1 cellular context compared by ENCODE assay signal in genomic region chr3:82067420-82067819, GRCh38.
TF ChIP-seq lines count a peak whose summit lies in the region.

No MANE protein-coding gene starts in this region.

TF ChIP-seq in GM23338, 12 proteins besides CTCF, POLR2A, EP300 and RAD21 (continued from another document):
- TF ChIP-seq, protein P1, sequence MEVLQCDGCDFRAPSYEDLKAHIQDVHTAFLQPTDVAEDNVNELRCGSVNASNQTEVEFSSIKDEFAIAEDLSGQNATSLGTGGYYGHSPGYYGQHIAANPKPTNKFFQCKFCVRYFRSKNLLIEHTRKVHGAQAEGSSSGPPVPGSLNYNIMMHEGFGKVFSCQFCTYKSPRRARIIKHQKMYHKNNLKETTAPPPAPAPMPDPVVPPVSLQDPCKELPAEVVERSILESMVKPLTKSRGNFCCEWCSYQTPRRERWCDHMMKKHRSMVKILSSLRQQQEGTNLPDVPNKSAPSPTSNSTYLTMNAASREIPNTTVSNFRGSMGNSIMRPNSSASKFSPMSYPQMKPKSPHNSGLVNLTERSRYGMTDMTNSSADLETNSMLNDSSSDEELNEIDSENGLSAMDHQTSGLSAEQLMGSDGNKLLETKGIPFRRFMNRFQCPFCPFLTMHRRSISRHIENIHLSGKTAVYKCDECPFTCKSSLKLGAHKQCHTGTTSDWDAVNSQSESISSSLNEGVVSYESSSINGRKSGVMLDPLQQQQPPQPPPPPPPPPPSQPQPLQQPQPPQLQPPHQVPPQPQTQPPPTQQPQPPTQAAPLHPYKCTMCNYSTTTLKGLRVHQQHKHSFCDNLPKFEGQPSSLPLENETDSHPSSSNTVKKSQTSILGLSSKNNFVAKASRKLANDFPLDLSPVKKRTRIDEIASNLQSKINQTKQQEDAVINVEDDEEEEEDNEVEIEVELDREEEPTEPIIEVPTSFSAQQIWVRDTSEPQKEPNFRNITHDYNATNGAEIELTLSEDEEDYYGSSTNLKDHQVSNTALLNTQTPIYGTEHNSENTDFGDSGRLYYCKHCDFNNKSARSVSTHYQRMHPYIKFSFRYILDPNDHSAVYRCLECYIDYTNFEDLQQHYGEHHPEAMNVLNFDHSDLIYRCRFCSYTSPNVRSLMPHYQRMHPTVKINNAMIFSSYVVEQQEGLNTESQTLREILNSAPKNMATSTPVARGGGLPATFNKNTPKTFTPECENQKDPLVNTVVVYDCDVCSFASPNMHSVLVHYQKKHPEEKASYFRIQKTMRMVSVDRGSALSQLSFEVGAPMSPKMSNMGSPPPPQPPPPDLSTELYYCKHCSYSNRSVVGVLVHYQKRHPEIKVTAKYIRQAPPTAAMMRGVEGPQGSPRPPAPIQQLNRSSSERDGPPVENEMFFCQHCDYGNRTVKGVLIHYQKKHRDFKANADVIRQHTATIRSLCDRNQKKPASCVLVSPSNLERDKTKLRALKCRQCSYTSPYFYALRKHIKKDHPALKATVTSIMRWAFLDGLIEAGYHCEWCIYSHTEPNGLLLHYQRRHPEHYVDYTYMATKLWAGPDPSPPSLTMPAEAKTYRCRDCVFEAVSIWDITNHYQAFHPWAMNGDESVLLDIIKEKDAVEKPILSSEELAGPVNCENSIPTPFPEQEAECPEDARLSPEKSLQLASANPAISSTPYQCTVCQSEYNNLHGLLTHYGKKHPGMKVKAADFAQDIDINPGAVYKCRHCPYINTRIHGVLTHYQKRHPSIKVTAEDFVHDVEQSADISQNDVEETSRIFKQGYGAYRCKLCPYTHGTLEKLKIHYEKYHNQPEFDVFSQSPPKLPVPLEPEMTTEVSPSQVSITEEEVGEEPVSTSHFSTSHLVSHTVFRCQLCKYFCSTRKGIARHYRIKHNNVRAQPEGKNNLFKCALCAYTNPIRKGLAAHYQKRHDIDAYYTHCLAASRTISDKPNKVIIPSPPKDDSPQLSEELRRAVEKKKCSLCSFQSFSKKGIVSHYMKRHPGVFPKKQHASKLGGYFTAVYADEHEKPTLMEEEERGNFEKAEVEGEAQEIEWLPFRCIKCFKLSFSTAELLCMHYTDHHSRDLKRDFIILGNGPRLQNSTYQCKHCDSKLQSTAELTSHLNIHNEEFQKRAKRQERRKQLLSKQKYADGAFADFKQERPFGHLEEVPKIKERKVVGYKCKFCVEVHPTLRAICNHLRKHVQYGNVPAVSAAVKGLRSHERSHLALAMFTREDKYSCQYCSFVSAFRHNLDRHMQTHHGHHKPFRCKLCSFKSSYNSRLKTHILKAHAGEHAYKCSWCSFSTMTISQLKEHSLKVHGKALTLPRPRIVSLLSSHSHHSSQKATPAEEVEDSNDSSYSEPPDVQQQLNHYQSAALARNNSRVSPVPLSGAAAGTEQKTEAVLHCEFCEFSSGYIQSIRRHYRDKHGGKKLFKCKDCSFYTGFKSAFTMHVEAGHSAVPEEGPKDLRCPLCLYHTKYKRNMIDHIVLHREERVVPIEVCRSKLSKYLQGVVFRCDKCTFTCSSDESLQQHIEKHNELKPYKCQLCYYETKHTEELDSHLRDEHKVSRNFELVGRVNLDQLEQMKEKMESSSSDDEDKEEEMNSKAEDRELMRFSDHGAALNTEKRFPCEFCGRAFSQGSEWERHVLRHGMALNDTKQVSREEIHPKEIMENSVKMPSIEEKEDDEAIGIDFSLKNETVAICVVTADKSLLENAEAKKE (CRISPR knock-in tag; IDR thresholded peaks at IDR 0.05), result no peak
- TF ChIP-seq REST (IDR thresholded peaks at IDR 0.05; ENCODE audit: unreplicated experiment), result no peak
- no peak for TF ChIP-seq ZNF331 (CRISPR knock-in tag; IDR thresholded peaks at IDR 0.05; ENCODE audit: low read depth)
- TF ChIP-seq CREB1 (CRISPR knock-in tag; IDR thresholded peaks at IDR 0.05; ENCODE audit: low read depth), result no peak
TF ChIP-seq in GM23338: peak in this region for 0.
